Comparison of ENCODE assay signal across 24 cellular contexts in genomic region chr12:28506271-28506670, GRCh38.
"Had no signal": no experiment of that assay in that cellular context is flagged by ENCODE, and none has a peak within 500 bp of the region (broad histone marks: within the 10 kb centered on the region; RNA-seq: fewer than 3 reads in every experiment).

No MANE protein-coding gene starts in this region.

- FAIRE-seq: islet of Langerhans, TTC549 had no signal

- H3K27ac ChIP-seq: body of pancreas, dorsolateral prefrontal cortex, foreskin keratinocyte, tibial artery, uterus had no signal

- ATAC-seq: activated CD4-positive, alpha-beta T cell treated with anti-CD3 and anti-CD28 coated beads for 36 hours; body of pancreas; foreskin keratinocyte; left lobe of liver; stimulated activated naive CD8-positive, alpha-beta T cell treated with anti-CD3 and anti-CD28 coated beads, Interleukin-15, Interleukin-2, amounts not matched to agents 100 U/mL and 50 U/mL, for 24 hours; WTC11 had no signal

- H3K27me3 Mint-ChIP-seq: activated CD4-positive, alpha-beta T cell treated with anti-CD3 and anti-CD28 coated beads for 36 hours; activated naive CD8-positive, alpha-beta T cell treated with anti-CD3 and anti-CD28 coated beads for 36 hours had no signal

- H3K9me3 ChIP-seq: tibial artery, uterus had no signal

- H3K4me3 Mint-ChIP-seq: activated CD4-positive, alpha-beta T cell treated with anti-CD3 and anti-CD28 coated beads for 36 hours; activated naive CD8-positive, alpha-beta T cell treated with anti-CD3 and anti-CD28 coated beads for 36 hours; T-helper 2 cell treated with Interferon-gamma antibody and Interleukin-4, amounts not matched to agents 5 μg/mL and 100 μg/mL, for 36 hours; WTC11 had no signal

- H3K27me3 ChIP-seq: body of pancreas, dorsolateral prefrontal cortex, foreskin keratinocyte, tibial artery, uterus had no signal

- H3K4me1 Mint-ChIP-seq: activated CD4-positive, alpha-beta T cell treated with anti-CD3 and anti-CD28 coated beads for 36 hours; activated naive CD8-positive, alpha-beta T cell treated with anti-CD3 and anti-CD28 coated beads for 36 hours had no signal

- H3K4me1 ChIP-seq: body of pancreas, foreskin keratinocyte, tibial artery, uterus had no signal

- H3K36me3 ChIP-seq: tibial artery, uterus had no signal

- H3K27ac Mint-ChIP-seq: activated CD4-positive, alpha-beta T cell treated with anti-CD3 and anti-CD28 coated beads for 36 hours; activated naive CD8-positive, alpha-beta T cell treated with anti-CD3 and anti-CD28 coated beads for 36 hours; T-helper 2 cell treated with Interferon-gamma antibody and Interleukin-4, amounts not matched to agents 5 μg/mL and 100 μg/mL, for 36 hours; WTC11 had no signal

- DNase-seq: activated CD4-positive, alpha-beta T cell treated with anti-CD3 and anti-CD28 coated beads for 36 hours; activated CD4-positive, alpha-beta T cell treated with anti-CD3 and anti-CD28 coated beads, Interleukin-2, amount 50 U/mL, for 48 hours; activated naive CD4-positive, alpha-beta T cell; activated naive CD8-positive, alpha-beta T cell treated with anti-CD3 and anti-CD28 coated beads for 36 hours; activated T-cell treated with anti-CD3 and anti-CD28 coated beads for 4 hours; amniotic stem cell; body of pancreas; dorsolateral prefrontal cortex; foreskin keratinocyte; glutamatergic neuron; hippocampal formation; occipital lobe; posterior cingulate gyrus; retina; stimulated activated CD4-positive, alpha-beta T cell treated with anti-CD3 and anti-CD28 coated beads, Interleukin-2, amount 100 ng/mL, for 24 hours; stimulated activated naive CD8-positive, alpha-beta T cell treated with anti-CD3 and anti-CD28 coated beads, Interleukin-15, Interleukin-2, amounts not matched to agents 100 U/mL and 50 U/mL, for 24 hours; substantia nigra; tibial artery; uterus had no signal

- H3K4me3 ChIP-seq: body of pancreas, dorsolateral prefrontal cortex, tibial artery, uterus had no signal
